In genomic region chr10:105956550-105956949, GRCh38 we compare ENCODE assay signal across 27 cellular contexts.
"Had no signal": no experiment of that assay in that cellular context is flagged by ENCODE, and none has a peak within 500 bp of the region (broad histone marks: within the 10 kb centered on the region; RNA-seq: fewer than 3 reads in every experiment).

No MANE protein-coding gene starts in this region.

- DNase-seq: activated CD4-positive, alpha-beta memory T cell treated with anti-CD3 and anti-CD28 coated beads, Interleukin-2, amount 10 ng/mL, durations not matched to agents 7 days and 5 days; activated CD4-positive, alpha-beta T cell treated with anti-CD3 and anti-CD28 coated beads, Interleukin-2, amount 10 ng/mL, durations not matched to agents 24 days and 14 days; activated gamma-delta T cell; activated naive CD4-positive, alpha-beta T cell treated with anti-CD3 and anti-CD28 coated beads, Interleukin-2, amount 50 U/mL, for 16 hours; activated naive CD8-positive, alpha-beta T cell treated with anti-CD3 and anti-CD28 coated beads, Interleukin-2, amount 50 U/mL, for 24 hours; cerebellar nuclear complex; endodermal cell; esophagus squamous epithelium; head of caudate nucleus; hypothalamus; left ventricle myocardium inferior; naive thymus-derived CD4-positive, alpha-beta T cell; posterior cingulate gyrus; right lobe of liver; stimulated activated CD4-positive, alpha-beta T cell treated with anti-CD3 and anti-CD28 coated beads, Interleukin-1b, Interleukin-23, amount 100 ng/mL, for 48 hours; stomach; transverse colon had no signal

- H3K4me3 Mint-ChIP-seq: activated CD4-positive, alpha-beta memory T cell treated with anti-CD3 and anti-CD28 coated beads, Interleukin-2, amount 10 ng/mL, durations not matched to agents 7 days and 5 days; activated CD4-positive, alpha-beta T cell treated with anti-CD3 and anti-CD28 coated beads, Interleukin-2, amount 10 ng/mL, durations not matched to agents 24 days and 14 days; activated naive CD8-positive, alpha-beta T cell treated with anti-CD3 and anti-CD28 coated beads, Interleukin-2, amount 50 U/mL, for 24 hours; activated T-helper 1 cell treated with anti-CD3 and anti-CD28 coated beads, Interleukin-12 subunit alpha, Interleukin-12 subunit beta, Interleukin-2, Interleukin-4 antibody, amounts not matched to agents 30 ng/mL and 10 ng/mL and 1 ng/mL, durations not matched to agents 14 hours and 24 hours and 36 hours; endodermal cell; naive thymus-derived CD4-positive, alpha-beta T cell; neural progenitor cell; stimulated activated memory B cell treated with anti-CD40 and anti-IgM and Interleukin-4, amounts not matched to agents 10 μg/mL and 1 μg/mL and 100 μg/mL, for 72 hours had no signal

- H3K4me3 ChIP-seq: coronary artery, esophagus squamous epithelium, gastroesophageal sphincter, left ventricle myocardium inferior, neural progenitor cell, right lobe of liver, skin epidermis, stomach, suprapubic skin, transverse colon had no signal

- H3K27ac Mint-ChIP-seq: activated CD4-positive, alpha-beta memory T cell treated with anti-CD3 and anti-CD28 coated beads, Interleukin-2, amount 10 ng/mL, durations not matched to agents 7 days and 5 days; activated CD4-positive, alpha-beta T cell treated with anti-CD3 and anti-CD28 coated beads, Interleukin-2, amount 10 ng/mL, durations not matched to agents 24 days and 14 days; activated naive CD8-positive, alpha-beta T cell treated with anti-CD3 and anti-CD28 coated beads, Interleukin-2, amount 50 U/mL, for 24 hours; activated T-helper 1 cell treated with anti-CD3 and anti-CD28 coated beads, Interleukin-12 subunit alpha, Interleukin-12 subunit beta, Interleukin-2, Interleukin-4 antibody, amounts not matched to agents 30 ng/mL and 10 ng/mL and 1 ng/mL, durations not matched to agents 14 hours and 24 hours and 36 hours; endodermal cell; naive thymus-derived CD4-positive, alpha-beta T cell; stimulated activated memory B cell treated with anti-CD40 and anti-IgM and Interleukin-4, amounts not matched to agents 10 μg/mL and 1 μg/mL and 100 μg/mL, for 72 hours had no signal

- H3K36me3 Mint-ChIP-seq: naive thymus-derived CD4-positive, alpha-beta T cell; neural progenitor cell; stimulated activated memory B cell treated with anti-CD40 and anti-IgM and Interleukin-4, amounts not matched to agents 10 μg/mL and 1 μg/mL and 100 μg/mL, for 72 hours had no signal

- H3K27me3 ChIP-seq: esophagus squamous epithelium, gastroesophageal sphincter, neural progenitor cell, right lobe of liver, stomach, suprapubic skin, transverse colon had no signal

- H3K9me3 Mint-ChIP-seq: activated CD4-positive, alpha-beta memory T cell treated with anti-CD3 and anti-CD28 coated beads, Interleukin-2, amount 10 ng/mL, durations not matched to agents 7 days and 5 days; activated CD4-positive, alpha-beta T cell treated with anti-CD3 and anti-CD28 coated beads, Interleukin-2, amount 10 ng/mL, durations not matched to agents 24 days and 14 days; activated naive CD8-positive, alpha-beta T cell treated with anti-CD3 and anti-CD28 coated beads, Interleukin-2, amount 50 U/mL, for 24 hours; activated T-helper 1 cell treated with anti-CD3 and anti-CD28 coated beads, Interleukin-12 subunit alpha, Interleukin-12 subunit beta, Interleukin-2, Interleukin-4 antibody, amounts not matched to agents 30 ng/mL and 10 ng/mL and 1 ng/mL, durations not matched to agents 14 hours and 24 hours and 36 hours; endodermal cell; stimulated activated memory B cell treated with anti-CD40 and anti-IgM and Interleukin-4, amounts not matched to agents 10 μg/mL and 1 μg/mL and 100 μg/mL, for 72 hours had no signal

- H3K9me3 ChIP-seq: esophagus squamous epithelium, gastroesophageal sphincter, left ventricle myocardium inferior, right lobe of liver, stomach, suprapubic skin, transverse colon had no signal

- ATAC-seq: activated CD4-positive, CD25-positive, alpha-beta regulatory T cell treated with anti-CD3 and anti-CD28 coated beads, Interleukin-2, amount 50 U/mL, for 24 hours; activated naive CD8-positive, alpha-beta T cell treated with anti-CD3 and anti-CD28 coated beads, Interleukin-2, amount 50 U/mL, for 24 hours; gastroesophageal sphincter; naive thymus-derived CD4-positive, alpha-beta T cell; right lobe of liver had no signal

- H3K27ac ChIP-seq: coronary artery, esophagus squamous epithelium, gastroesophageal sphincter, left ventricle myocardium inferior, neural progenitor cell, right lobe of liver, skin epidermis, stomach, suprapubic skin, transverse colon, VCaP had no signal

- H3K27me3 Mint-ChIP-seq: activated CD4-positive, alpha-beta memory T cell treated with anti-CD3 and anti-CD28 coated beads, Interleukin-2, amount 10 ng/mL, durations not matched to agents 7 days and 5 days; activated CD4-positive, alpha-beta T cell treated with anti-CD3 and anti-CD28 coated beads, Interleukin-2, amount 10 ng/mL, durations not matched to agents 24 days and 14 days; activated naive CD8-positive, alpha-beta T cell treated with anti-CD3 and anti-CD28 coated beads, Interleukin-2, amount 50 U/mL, for 24 hours; naive thymus-derived CD4-positive, alpha-beta T cell; stimulated activated memory B cell treated with anti-CD40 and anti-IgM and Interleukin-4, amounts not matched to agents 10 μg/mL and 1 μg/mL and 100 μg/mL, for 72 hours had no signal

- FAIRE-seq: urothelium cell line had no signal

- H3K36me3 ChIP-seq: esophagus squamous epithelium, gastroesophageal sphincter, left ventricle myocardium inferior, neural progenitor cell, right lobe of liver, stomach, suprapubic skin, transverse colon had no signal

- H3K4me1 Mint-ChIP-seq: activated CD4-positive, alpha-beta memory T cell treated with anti-CD3 and anti-CD28 coated beads, Interleukin-2, amount 10 ng/mL, durations not matched to agents 7 days and 5 days; activated CD4-positive, alpha-beta T cell treated with anti-CD3 and anti-CD28 coated beads, Interleukin-2, amount 10 ng/mL, durations not matched to agents 24 days and 14 days; activated naive CD8-positive, alpha-beta T cell treated with anti-CD3 and anti-CD28 coated beads, Interleukin-2, amount 50 U/mL, for 24 hours; stimulated activated memory B cell treated with anti-CD40 and anti-IgM and Interleukin-4, amounts not matched to agents 10 μg/mL and 1 μg/mL and 100 μg/mL, for 72 hours had no signal

- H3K4me1 ChIP-seq: right lobe of liver, suprapubic skin had no signal
